8 cellular contexts compared by ENCODE assay signal in genomic region chr5:159444441-159445082, GRCh38.
A peak's percentile ranks its signal among the peaks of the same experiment; 100 is the strongest.
DNase-seq lines count a peak whose midpoint lies in the region; ATAC-seq, FAIRE-seq and TF ChIP-seq lines count a peak whose summit lies in the region.

No MANE protein-coding gene starts in this region.

- H2AFZ ChIP-seq in OCI-LY1 (ENCODE audit: low read length) (no peak overlapping the region), endothelial cell of umbilical vein (ENCODE audit: low read depth, low read length) (no peak overlapping the region), osteoblast (ENCODE audit: low read length) (no peak overlapping the region)

- FAIRE-seq in endothelial cell of umbilical vein (lab: Jason Lieb, UNC): no peak

- dilution Hi-C loops in endothelial cell of umbilical vein (cut with MboI; ENCODE audit: extremely low pct_ligation_motif_present, low sequenced_read_pairs): no loop called here

- intact Hi-C loops in endothelial cell of umbilical vein (cut with micrococcal nuclease): loop anchor here (1.0 to 5.0 kb wide), 2 partner anchors 523 to 543 kb away; no protein-coding TSS in a partner anchor
- intact Hi-C loops in colonic mucosa (cut with DNase I): loop anchor here (5.0 to 10.0 kb wide), 2 partner anchors 543 to 680 kb away; no protein-coding TSS in a partner anchor

- no TSS peak for BruUV-seq in endothelial cell of umbilical vein (replicated peaks; lab: Mats Ljungman, UMichigan)

- no peak overlapping the region for H3K27ac ChIP-seq in OCI-LY1 (ENCODE audit: low read depth, low read length, poor library complexity, severe bottlenecking)
- no peak overlapping the region for H3K27ac ChIP-seq in endothelial cell of umbilical vein (ENCODE audit: insufficient read depth, low read depth, low read length)
- H3K27ac ChIP-seq in osteoblast (ENCODE audit: low read depth, low read length): no peak overlapping the region
- H3K27ac ChIP-seq in colonic mucosa: no peak overlapping the region

- H3K9me1 ChIP-seq in endothelial cell of umbilical vein (replicated peaks; ENCODE audit: control insufficient read depth, extremely low read depth, insufficient read depth, low read length): no peaks in the 10 kb centered on the region

- H3F3A ChIP-seq in OCI-LY1 (ENCODE audit: insufficient read depth, low read length): no peaks in the 10 kb centered on the region

- no peaks in the 10 kb centered on the region for H3K79me2 ChIP-seq in OCI-LY1 (ENCODE audit: insufficient read depth, low read length)
- H3K79me2 ChIP-seq in endothelial cell of umbilical vein (ENCODE audit: control insufficient read depth, insufficient read depth, low read length): no peaks in the 10 kb centered on the region
- H3K79me2 ChIP-seq in osteoblast (ENCODE audit: insufficient read depth, low read length): no peaks in the 10 kb centered on the region

- DNase-seq in SKM-1 treated with dmso at 0.1 percent for 144 hours (lab: John Stamatoyannopoulos, UW; ENCODE audit: unreplicated experiment) (peak; percentile 45), SKM-1 (lab: John Stamatoyannopoulos, UW; ENCODE audit: unreplicated experiment) (no peak), endothelial cell of umbilical vein (ENCODE audit: low read depth, low spot score) (peak; percentile 12), osteoblast (ENCODE audit: insufficient read length, low spot score, missing footprints) (peak; percentile 89), colonic mucosa (no peak)
- no peak for DNase-seq in activated CD4-positive, alpha-beta T cell treated with anti-CD3 and anti-CD28 coated beads, Interleukin-2, amount 50 U/mL, for 1 hour

- POLR2A ChIA-PET in endothelial cell of umbilical vein (lab: Charles Lee): no interaction called here

- H3K4me3 ChIP-seq in OCI-LY1 (ENCODE audit: low read depth, low read length, poor library complexity, severe bottlenecking) (no peak overlapping the region), endothelial cell of umbilical vein (replicated peaks in 1 of 3; ENCODE audit: insufficient read depth in 1 of 3, low read depth in 1 of 3, low read length in 3 of 3) (no peak overlapping the region), osteoblast (ENCODE audit: insufficient read depth, low read length) (no peak overlapping the region), colonic mucosa (no peak overlapping the region)

- CTCF ChIA-PET in endothelial cell of umbilical vein (lab: Charles Lee): interaction anchor here (1.5 to 3.0 kb wide), 2 partner anchors 288 to 542 kb away, joined by 4 to 21 read pairs; no protein-coding TSS in a partner anchor

- H3K9me2 ChIP-seq in OCI-LY1 (ENCODE audit: low read depth, low read length): no peaks in the 10 kb centered on the region

- TF ChIP-seq POLR2A in endothelial cell of umbilical vein (IDR thresholded peaks at IDR 0.05; ENCODE audit: low read depth, low read length): no peak

- H3K4me2 ChIP-seq in OCI-LY1 (ENCODE audit: low read length) (no peak overlapping the region), endothelial cell of umbilical vein (ENCODE audit: insufficient read depth, low read length) (no peak overlapping the region), osteoblast (ENCODE audit: insufficient read depth, low read length) (no peak overlapping the region)

- H3K27me3 ChIP-seq in OCI-LY1 (ENCODE audit: insufficient read depth, low read length) (no peaks in the 10 kb centered on the region), endothelial cell of umbilical vein (ENCODE audit: control insufficient read depth in 2 of 2, insufficient read depth in 2 of 2, low read length in 2 of 2) (no peaks in the 10 kb centered on the region), osteoblast (ENCODE audit: insufficient read depth, low read length) (peaks cover 5% of the 10 kb centered on the region), colonic mucosa (no peaks in the 10 kb centered on the region)

- H3K9me3 ChIP-seq in OCI-LY1 (ENCODE audit: low read length) (no peaks in the 10 kb centered on the region), endothelial cell of umbilical vein (replicated peaks; ENCODE audit: control insufficient read depth, insufficient read depth, low read length) (no peaks in the 10 kb centered on the region), osteoblast (ENCODE audit: low read depth, low read length) (no peaks in the 10 kb centered on the region), colonic mucosa (no peaks in the 10 kb centered on the region)

- TF ChIP-seq CTCF in OCI-LY1 (IDR thresholded peaks at IDR 0.05; ENCODE audit: low read length) (peak; percentile 42; the same call in 1 of the 2 replicates), endothelial cell of umbilical vein (IDR thresholded peaks at IDR 0.05; ENCODE audit: extremely low read depth in 1 of 2, insufficient read depth in 1 of 2, low read depth in 1 of 2, low read length in 2 of 2) (no peak), osteoblast (IDR thresholded peaks at IDR 0.05; ENCODE audit: extremely low read depth, low read depth, low read length) (peak; percentile 61), colonic mucosa (IDR thresholded peaks at IDR 0.05) (no peak)

- no peaks in the 10 kb centered on the region for H3K36me3 ChIP-seq in OCI-LY1 (ENCODE audit: insufficient read depth, low read length)
- no peaks in the 10 kb centered on the region for H3K36me3 ChIP-seq in endothelial cell of umbilical vein (ENCODE audit: control insufficient read depth in 2 of 2, extremely low read depth in 1 of 2, insufficient read depth in 2 of 2, low read length in 2 of 2)
- no peaks in the 10 kb centered on the region for H3K36me3 ChIP-seq in osteoblast (ENCODE audit: insufficient read depth, low read length)
- H3K36me3 ChIP-seq in colonic mucosa: no peaks in the 10 kb centered on the region

- H3K9ac ChIP-seq in OCI-LY1 (ENCODE audit: low read length) (no peak overlapping the region), endothelial cell of umbilical vein (replicated peaks; ENCODE audit: extremely low read depth, insufficient read depth, low read length) (no peak overlapping the region), colonic mucosa (ENCODE audit: low read depth in 2 of 2, low read length in 2 of 2) (no peak overlapping the region)

- H3K4me1 ChIP-seq in OCI-LY1 (ENCODE audit: insufficient read depth, low read length, severe bottlenecking): no peaks in the 10 kb centered on the region
- H3K4me1 ChIP-seq in endothelial cell of umbilical vein (ENCODE audit: control insufficient read depth, extremely low read depth, insufficient read depth, low read length): no peaks in the 10 kb centered on the region
- H3K4me1 ChIP-seq in osteoblast (ENCODE audit: insufficient read depth, low read length): no peaks in the 10 kb centered on the region
- no peaks in the 10 kb centered on the region for H3K4me1 ChIP-seq in colonic mucosa

- no peaks in the 10 kb centered on the region for H4K20me1 ChIP-seq in OCI-LY1 (ENCODE audit: insufficient read depth, low read length)
- no peaks in the 10 kb centered on the region for H4K20me1 ChIP-seq in endothelial cell of umbilical vein (replicated peaks; ENCODE audit: control insufficient read depth, extremely low read depth, insufficient read depth, low read length)
- H4K20me1 ChIP-seq in osteoblast (ENCODE audit: insufficient read depth, low read length): no peaks in the 10 kb centered on the region

- peak; percentile 65 for ATAC-seq in HG02798 (IDR thresholded peaks at IDR 0.05; ENCODE audit: poor library complexity, unreplicated experiment)

TF ChIP-seq in endothelial cell of umbilical vein, 7 proteins besides CTCF, POLR2A, EP300 and RAD21:
- TF ChIP-seq JUN (IDR thresholded peaks at IDR 0.05; ENCODE audit: borderline replicate concordance, insufficient read depth, insufficient read length, low read depth) (no peak), MYC (IDR thresholded peaks at IDR 0.05; ENCODE audit: low read depth, low read length) (no peak), POLR2AphosphoS5 (IDR thresholded peaks at IDR 0.05; ENCODE audit: insufficient read depth, low read depth, low read length) (no peak)

Comparison
In these comparisons a context has a peak if more than half of its experiments do, and no peak if none do; other contexts are left out.
1. DNase-seq: peak in SKM-1 treated with dmso at 0.1 percent for 144 hours (single experiment), endothelial cell of umbilical vein (single experiment) and osteoblast (single experiment); none in SKM-1 (single experiment), colonic mucosa (single experiment) and activated CD4-positive, alpha-beta T cell treated with anti-CD3 and anti-CD28 coated beads, Interleukin-2, amount 50 U/mL, for 1 hour (single experiment).
2. CTCF ChIP-seq: peak in OCI-LY1 (single experiment) and osteoblast (single experiment); none in endothelial cell of umbilical vein (0 of 2) and colonic mucosa (single experiment).